29 cellular contexts compared by ENCODE assay signal in the genomic region with DNA sequence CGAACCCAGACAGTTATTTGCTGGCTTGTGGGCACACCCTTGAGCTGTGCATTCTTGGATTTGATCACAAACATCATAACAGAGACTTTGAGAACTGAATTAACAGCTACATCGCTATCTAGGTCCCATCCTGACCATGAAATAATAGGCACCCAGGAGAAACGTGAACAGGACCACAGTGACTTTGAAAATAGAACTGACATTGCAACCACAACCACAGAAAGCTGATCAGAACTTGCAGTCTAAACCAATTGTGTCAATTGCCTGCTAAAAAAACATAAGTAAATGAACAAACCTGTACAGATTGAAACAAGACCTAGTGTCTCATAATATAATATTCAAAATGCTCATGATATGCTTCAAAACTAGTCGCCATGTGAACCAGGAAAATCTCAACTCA.
"Had no signal": no experiment of that assay in that cellular context is flagged by ENCODE, and none has a peak within 500 bp of the region (broad histone marks: within the 10 kb centered on the region; RNA-seq: fewer than 3 reads in every experiment).

No MANE protein-coding gene starts in this region.

- H3K4me2 ChIP-seq: SK-N-SH had no signal

- H3K9ac ChIP-seq: SK-N-SH had no signal

- H3K27ac ChIP-seq: brain microvascular endothelial cell, SJSA1 had no signal

- H3K4me3 ChIP-seq: SJSA1 had no signal

- H3K9me3 ChIP-seq: SJSA1, SK-N-SH had no signal

- H3K36me3 ChIP-seq: brain microvascular endothelial cell, SJSA1 had no signal

- H3K4me1 ChIP-seq: SJSA1 had no signal

- H3K27me3 ChIP-seq: brain microvascular endothelial cell, SJSA1 had no signal

- ATAC-seq: activated CD8-positive, alpha-beta T cell treated with anti-CD3 and anti-CD28 coated beads for 36 hours; activated naive CD8-positive, alpha-beta T cell treated with anti-CD3 and anti-CD28 coated beads, Interleukin-2, amount 50 U/mL, for 24 hours; activated T-cell treated with anti-CD3 and anti-CD28 coated beads, Interleukin-2, amount 50 U/mL, for 4 hours had no signal

- H3K9me2 ChIP-seq: SK-N-SH had no signal

- DNase-seq: activated CD4-positive, alpha-beta T cell treated with anti-CD3 and anti-CD28 coated beads, Interleukin-2, amount 10 ng/mL, durations not matched to agents 24 days and 14 days; activated CD4-positive, alpha-beta T cell treated with anti-CD3 and anti-CD28 coated beads, Interleukin-2, amount 50 U/mL, for 4 hours; activated CD8-positive, alpha-beta T cell treated with anti-CD3 and anti-CD28 coated beads for 36 hours; activated effector memory CD4-positive, alpha-beta T cell treated with Interleukin-2 at 50 U/mL for 16 hours; activated naive CD4-positive, alpha-beta T cell treated with anti-CD3 and anti-CD28 coated beads, Interleukin-2, amount 10 ng/mL, durations not matched to agents 7 days and 5 days; activated naive CD8-positive, alpha-beta T cell treated with anti-CD3 and anti-CD28 coated beads, Interleukin-2, amount 50 U/mL, for 24 hours; activated T-cell treated with anti-CD3 and anti-CD28 coated beads for 4 hours; activated T-cell treated with anti-CD3 and anti-CD28 coated beads, Interleukin-2, amount 50 U/mL, for 4 hours; aorta; brain microvascular endothelial cell; central memory CD4-positive, alpha-beta T cell; MM.1S; MV-4-11; NCI-H1092; NCI-H1417; NCI-H146; NCI-H187; NCI-H2029 treated with DMSO at 0.1 percent for 48 hours; NCI-H2107; NCI-H2171; NCI-H510A; NCI-H526; NCI-H748 treated with DMSO at 0.1 percent for 48 hours; OCI-M1; SHP77; SK-N-SH had no signal

- FAIRE-seq: colon, TTC549 had no signal
